23 cellular contexts compared by ENCODE assay signal in the genomic region with DNA sequence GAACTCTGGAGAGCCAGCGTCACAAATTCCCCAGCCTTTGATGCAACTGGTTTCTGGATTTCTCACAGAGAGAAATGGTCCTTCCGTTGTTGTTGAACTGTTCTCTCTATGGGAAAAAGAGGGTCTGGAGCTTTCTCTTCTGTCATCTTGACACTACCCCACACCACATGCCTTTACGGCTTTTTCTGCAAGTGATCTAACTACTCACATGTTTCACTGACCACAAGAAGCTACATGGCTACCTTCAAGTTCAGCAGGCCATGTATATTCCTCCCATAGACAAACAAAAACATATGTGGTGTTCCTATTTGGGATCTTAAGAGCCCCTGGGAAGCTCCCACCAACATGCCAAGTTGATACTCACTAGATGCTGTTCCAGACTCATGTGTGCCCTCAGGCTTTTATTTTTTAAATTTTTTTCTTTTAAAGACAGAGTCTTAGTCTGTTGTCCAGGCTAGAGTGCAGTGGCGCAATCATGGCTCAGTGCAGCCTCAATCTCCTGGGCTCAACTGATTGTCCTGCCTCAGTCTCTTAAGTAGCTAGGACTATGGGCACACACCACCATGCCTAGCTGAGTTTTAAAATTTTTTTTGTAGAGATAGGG.
DNase-seq lines count a peak whose midpoint lies in the region; TF ChIP-seq lines count a peak whose summit lies in the region.
"Had no signal": no experiment of that assay in that cellular context is flagged by ENCODE, and none has a peak within 500 bp of the region (broad histone marks: within the 10 kb centered on the region; RNA-seq: fewer than 3 reads in every experiment).

No MANE protein-coding gene starts in this region.

- H3K27ac ChIP-seq in ascending aorta: peak overlapping the region; percentile 66 to 69
- H3K27ac ChIP-seq: heart right ventricle, pancreas, VCaP had no signal

- H3K36me3 ChIP-seq in ascending aorta: peaks cover 50 to 65% of the 10 kb centered on the region in 2 donors

- H3K4me3 ChIP-seq in ascending aorta (no peak overlapping the region), foreskin fibroblast (ENCODE audit: low read depth in 1 of 2, low read length in 2 of 2) (no peak overlapping the region)
- H3K4me3 ChIP-seq: heart right ventricle, pancreas had no signal

- no peak for TF ChIP-seq CTCF in ascending aorta (IDR thresholded peaks at IDR 0.05)
- TF ChIP-seq CTCF in foreskin fibroblast (IDR thresholded peaks at IDR 0.05; ENCODE audit: low read depth, low read length): no peak

- H3K27me3 ChIP-seq in ascending aorta: no peaks in the 10 kb centered on the region
- H3K27me3 ChIP-seq: heart right ventricle, pancreas had no signal

- H3K9me3 ChIP-seq in ascending aorta: no peaks in the 10 kb centered on the region
- H3K9me3 ChIP-seq: heart right ventricle, pancreas had no signal

- H3K4me1 ChIP-seq in ascending aorta: peaks cover 0 to 11% of the 10 kb centered on the region in 2 donors
- H3K4me1 ChIP-seq: pancreas had no signal

- intact Hi-C loops in ascending aorta (cut with DNase I): no loop called here

- peak; percentile 31 for DNase-seq in EL
- DNase-seq in ascending aorta (ENCODE audit: low spot score in 2 of 2): no peak
- DNase-seq in foreskin fibroblast: peak; percentile 53 to 80
- DNase-seq in superior temporal gyrus (ENCODE audit: extremely low spot score): peak; percentile 9
- no peak for DNase-seq in kidney glomerular epithelial cell (lab: John Stamatoyannopoulos, UW)
- no peak for DNase-seq in activated naive CD4-positive, alpha-beta T cell treated with Interleukin-2 at 50 U/mL for 16 hours
- DNase-seq in stimulated activated CD8-positive, alpha-beta memory T cell treated with anti-CD3 and anti-CD28 coated beads, Interleukin-4, amount 100 ng/mL, for 48 hours: no peak
- DNase-seq: activated CD4-positive, alpha-beta T cell treated with anti-CD3 and anti-CD28 coated beads for 48 hours; activated naive CD4-positive, alpha-beta T cell treated with anti-CD3 and anti-CD28 coated beads, Interleukin-2, amount 10 ng/mL, durations not matched to agents 7 days and 5 days; activated T-cell treated with anti-CD3 and anti-CD28 coated beads, Interleukin-2, amount 50 U/mL, for 72 hours; caudate nucleus; CD8-positive, alpha-beta memory T cell; DMS 273 treated with DMSO at 0.1 percent for 48 hours; GOT3; heart right ventricle; NCI-H1092 treated with DMSO at 0.1 percent for 48 hours; NCI-H187; NCI-H2171 treated with DMSO at 0.1 percent for 48 hours; NCI-H524 treated with DMSO at 0.1 percent for 48 hours; pancreas; stimulated activated CD4-positive, alpha-beta T cell treated with anti-CD3 and anti-CD28 coated beads, Interleukin-2, amount 100 ng/mL, for 24 hours; substantia nigra had no signal

Comparison
In these comparisons a context has a peak if more than half of its experiments do, and no peak if none do; other contexts are left out.
1. DNase-seq: peak in EL (single experiment), foreskin fibroblast (2 of 2) and superior temporal gyrus (single experiment); none in ascending aorta (0 of 2), kidney glomerular epithelial cell (single experiment), activated naive CD4-positive, alpha-beta T cell treated with Interleukin-2 at 50 U/mL for 16 hours (single experiment) and stimulated activated CD8-positive, alpha-beta memory T cell treated with anti-CD3 and anti-CD28 coated beads, Interleukin-4, amount 100 ng/mL, for 48 hours (single experiment).